In the genomic region with DNA sequence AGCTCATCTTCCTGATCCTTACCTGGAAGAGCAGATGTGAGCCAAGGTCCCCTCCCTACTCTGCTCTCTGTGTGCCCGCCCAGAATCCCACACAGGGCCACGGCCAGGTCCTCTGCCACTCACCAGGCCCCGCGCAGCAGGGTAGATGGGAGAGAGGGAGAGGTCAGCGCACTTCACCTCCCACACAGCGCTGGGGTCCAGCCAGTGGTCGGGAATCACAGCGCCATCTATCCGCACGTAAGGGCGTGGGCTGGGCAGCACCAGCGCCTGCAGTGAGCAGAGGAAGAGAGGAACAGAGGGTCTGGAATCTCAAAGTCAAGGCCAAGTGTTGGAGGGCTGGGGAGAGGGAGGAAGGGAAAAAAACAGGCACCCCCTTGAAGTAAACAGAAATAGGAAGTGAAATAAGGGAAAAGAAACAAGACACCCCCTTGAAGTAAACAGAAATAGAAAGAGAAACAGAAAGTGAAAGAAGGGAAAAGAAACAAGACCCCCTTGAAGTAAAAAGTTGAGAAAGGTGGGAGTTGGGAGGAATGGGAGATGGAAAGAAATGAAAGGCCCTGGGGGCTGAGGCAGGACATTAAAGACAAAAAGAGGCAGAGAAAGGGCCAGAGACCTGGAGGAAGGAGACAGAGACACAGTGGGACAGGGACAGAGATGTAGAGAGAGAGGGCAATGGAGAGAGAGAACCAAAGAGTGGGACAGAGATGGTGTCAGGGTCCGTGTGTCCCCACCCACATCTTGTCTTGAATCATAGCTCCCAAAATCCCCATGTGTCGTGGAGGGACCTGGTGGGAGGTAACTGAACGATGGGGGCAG, we compare ENCODE assay signal across 12 cellular contexts. TPM values are rescaled to one million over a fixed set of nuclear protein-coding genes. Genes with fewer than 3 reads are reported as not detected.
A peak's percentile ranks its signal among the peaks of the same experiment; 100 is the strongest.
DNase-seq lines count a peak whose midpoint lies in the region; ATAC-seq and TF ChIP-seq lines count a peak whose summit lies in the region.
"Had no signal": no experiment of that assay in that cellular context is flagged by ENCODE, and none has a peak within 500 bp of the region (broad histone marks: within the 10 kb centered on the region; RNA-seq: fewer than 3 reads in every experiment).

No MANE protein-coding gene starts in this region.

- peak overlapping the region; percentile 85 for H3K27ac Mint-ChIP-seq in activated naive CD4-positive, alpha-beta T cell treated with anti-CD3 and anti-CD28 coated beads, Interleukin-2, amount 10 ng/mL, durations not matched to agents 7 days and 5 days
- H3K27ac Mint-ChIP-seq in endodermal cell = no peak overlapping the region

- no peak overlapping the region for H3K4me3 ChIP-seq in endodermal cell (ENCODE audit: low read length)

- no peak overlapping the region for H3K27ac ChIP-seq in endodermal cell (ENCODE audit: low read depth, low read length)

- H3K27me3 Mint-ChIP-seq in activated naive CD4-positive, alpha-beta T cell treated with anti-CD3 and anti-CD28 coated beads, Interleukin-2, amount 10 ng/mL, durations not matched to agents 7 days and 5 days = no peaks in the 10 kb centered on the region
- H3K27me3 Mint-ChIP-seq in endodermal cell (ENCODE audit: insufficient read depth) = no peaks in the 10 kb centered on the region

- H3K36me3 ChIP-seq in endodermal cell (ENCODE audit: control insufficient read depth, insufficient read depth, low read length) = peaks cover 26% of the 10 kb centered on the region

- H3K36me3 Mint-ChIP-seq in activated naive CD4-positive, alpha-beta T cell treated with anti-CD3 and anti-CD28 coated beads, Interleukin-2, amount 10 ng/mL, durations not matched to agents 7 days and 5 days = peaks cover 38% of the 10 kb centered on the region
- H3K36me3 Mint-ChIP-seq in endodermal cell (ENCODE audit: low read depth) = peaks cover 56% of the 10 kb centered on the region

- whole genome bisulfite sequencing in endodermal cell (ENCODE audit: insufficient coverage in 1 of 2, insufficient read length in 1 of 2), 2 experiments = 76 to 89% methylated on average over 5 to 15 of the region's 15 CpGs

- no peak overlapping the region for H3K9ac ChIP-seq in endodermal cell (ENCODE audit: extremely low read depth, low read length, poor library complexity, severe bottlenecking)

- no peaks in the 10 kb centered on the region for H3K9me3 ChIP-seq in endodermal cell (ENCODE audit: control insufficient read depth, low read length)

- CTCF ChIA-PET in activated naive CD4-positive, alpha-beta T cell treated with anti-CD3 and anti-CD28 coated beads, Interleukin-2, amount 10 ng/mL, durations not matched to agents 7 days and 5 days (lab: Charles Lee) = no interaction called here

- no peaks in the 10 kb centered on the region for H3K27me3 ChIP-seq in endodermal cell (ENCODE audit: control insufficient read depth, insufficient read depth, low read length, poor library complexity, severe bottlenecking)

- H3K4me3 Mint-ChIP-seq in activated naive CD4-positive, alpha-beta T cell treated with anti-CD3 and anti-CD28 coated beads, Interleukin-2, amount 10 ng/mL, durations not matched to agents 7 days and 5 days = no peak overlapping the region
- H3K4me3 Mint-ChIP-seq in endodermal cell = no peak overlapping the region

- no peak for DNase-seq in activated naive CD4-positive, alpha-beta T cell treated with anti-CD3 and anti-CD28 coated beads, Interleukin-2, amount 10 ng/mL, durations not matched to agents 7 days and 5 days
- DNase-seq in activated naive CD4-positive, alpha-beta T cell (lab: John Stamatoyannopoulos, UW) = no peak
- DNase-seq in SK-MEL-5 (ENCODE audit: low read depth, low spot score) = peak; percentile 62
- peak; percentile 67 for DNase-seq in endodermal cell
- DNase-seq in NCI-H2029 treated with DMSO at 0.1 percent for 48 hours (lab: John Stamatoyannopoulos, UW) = no peak
- DNase-seq in NCI-H510A treated with DMSO at 0.1 percent for 48 hours (lab: John Stamatoyannopoulos, UW) = no peak
- DNase-seq: midbrain, NCI-H1048, NCI-H446 had no signal

- no peaks in the 10 kb centered on the region for H3K9me3 Mint-ChIP-seq in activated naive CD4-positive, alpha-beta T cell treated with anti-CD3 and anti-CD28 coated beads, Interleukin-2, amount 10 ng/mL, durations not matched to agents 7 days and 5 days
- no peaks in the 10 kb centered on the region for H3K9me3 Mint-ChIP-seq in endodermal cell

- peaks cover 22% of the 10 kb centered on the region for H3K4me1 Mint-ChIP-seq in activated naive CD4-positive, alpha-beta T cell treated with anti-CD3 and anti-CD28 coated beads, Interleukin-2, amount 10 ng/mL, durations not matched to agents 7 days and 5 days
- H3K4me1 Mint-ChIP-seq in endodermal cell = no peaks in the 10 kb centered on the region

- peak; percentile 59 for TF ChIP-seq CTCF in endodermal cell (conservative IDR thresholded peaks at IDR 0.05)

- ATAC-seq in HG03095 (IDR thresholded peaks at IDR 0.05; ENCODE audit: unreplicated experiment) (no peak), GM18519 (IDR thresholded peaks at IDR 0.05; ENCODE audit: low FRiP score, unreplicated experiment) (no peak)
- ATAC-seq: Panc1 had no signal

- H3K4me1 ChIP-seq in endodermal cell (ENCODE audit: control insufficient read depth, insufficient read depth, low read length) = no peaks in the 10 kb centered on the region

- in situ Hi-C loops in SK-MEL-5 (cut with HindIII; ENCODE audit: low pct_unique_long_range_greater_than_20kb, low sequenced_read_pairs) = no loop called here

RNA-seq across cellular contexts. Expression of a gene that starts 7.1 kb away (rescaled TPM):
- total RNA-seq in SK-MEL-5 (2014; rRNA removed; shearing (Covaris generic)) = 1.7 and 2.3 TPM in 2 replicates
- polyA plus RNA-seq in SK-MEL-5 (2015; cell fraction: cytosol; rRNA removed) = 1.2 and 3.1 TPM in 2 replicates
- 16.0 and 34.0 TPM in 2 replicates for polyA plus RNA-seq in SK-MEL-5 (2015; cell fraction: nucleus; rRNA removed)
- total RNA-seq in endodermal cell = 1 to 10 TPM; 1.3 to 1.4 TPM
- 1.9 TPM for polyA plus RNA-seq in endodermal cell (2013, experiment 1 of 2)
- 0.79 TPM for polyA plus RNA-seq in endodermal cell (2013, experiment 2 of 2)

RNA-seq across cellular contexts. Expression of a gene that starts 52.4 kb away (rescaled TPM):
- total RNA-seq in SK-MEL-5 (2014; rRNA removed; shearing (Covaris generic)) = 31.8 and 36.1 TPM in 2 replicates
- 39.6 and 47.8 TPM in 2 replicates for polyA plus RNA-seq in SK-MEL-5 (2015; cell fraction: cytosol; rRNA removed)
- 138 and 181 TPM in 2 replicates for polyA plus RNA-seq in SK-MEL-5 (2015; cell fraction: nucleus; rRNA removed)
- total RNA-seq in endodermal cell = 100 to 1,000 TPM in 1 of 2 donors, 10 to 100 TPM in 1; 91.6 to 117 TPM
- 74.1 TPM for polyA plus RNA-seq in endodermal cell (2013, experiment 1 of 2)
- 65.3 TPM for polyA plus RNA-seq in endodermal cell (2013, experiment 2 of 2)

RNA-seq across cellular contexts. Expression of a gene that starts 52.8 kb away (rescaled TPM):
- total RNA-seq in SK-MEL-5 (2014; rRNA removed; shearing (Covaris generic)) = 1.3 and 1.8 TPM in 2 replicates
- polyA plus RNA-seq in SK-MEL-5 (2015; cell fraction: cytosol; rRNA removed) = 4.0 and 4.6 TPM in 2 replicates
- 1.1 and 1.5 TPM in 2 replicates for polyA plus RNA-seq in SK-MEL-5 (2015; cell fraction: nucleus; rRNA removed)
- 10 to 100 TPM in 1 of 2 donors, 1 to 10 TPM in 1; 9.9 to 13.0 TPM for total RNA-seq in endodermal cell
- polyA plus RNA-seq in endodermal cell (2013, experiment 1 of 2) = 6.1 TPM
- 5.6 TPM for polyA plus RNA-seq in endodermal cell (2013, experiment 2 of 2)

Comparison
In these comparisons a context has a peak if more than half of its experiments do, and no peak if none do; other contexts are left out.
1. DNase-seq: peak in SK-MEL-5 (single experiment) and endodermal cell (single experiment); none in activated naive CD4-positive, alpha-beta T cell treated with anti-CD3 and anti-CD28 coated beads, Interleukin-2, amount 10 ng/mL, durations not matched to agents 7 days and 5 days (single experiment), activated naive CD4-positive, alpha-beta T cell (0 of 4), NCI-H2029 treated with DMSO at 0.1 percent for 48 hours (single experiment) and NCI-H510A treated with DMSO at 0.1 percent for 48 hours (single experiment).